8 cellular contexts compared by ENCODE assay signal in the genomic region with DNA sequence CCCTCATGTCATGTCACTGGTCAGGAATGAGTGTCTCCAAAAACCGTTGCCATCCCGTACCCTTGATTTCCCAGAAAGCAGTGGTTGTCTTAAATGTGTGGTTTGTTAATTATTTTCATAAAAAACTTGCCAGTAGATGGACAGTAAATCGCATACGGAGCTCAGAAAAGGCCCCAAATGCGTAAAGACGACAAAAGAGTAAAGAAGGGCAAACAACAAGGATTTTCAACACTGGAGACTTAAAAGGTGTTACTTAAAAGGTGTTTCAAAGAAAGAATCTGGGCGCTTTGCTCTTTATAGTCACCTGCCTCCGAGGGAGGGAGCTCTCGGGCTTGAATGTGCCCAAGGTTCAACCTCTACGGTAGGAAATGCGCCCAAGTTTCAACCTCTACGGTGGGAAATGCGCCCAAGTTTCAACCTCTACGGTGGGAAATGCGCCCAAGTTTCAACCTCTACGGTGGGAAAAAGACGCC. TPM values are rescaled to one million over a fixed set of nuclear protein-coding genes. Genes with fewer than 3 reads are reported as not detected.
DNase-seq lines count a peak whose midpoint lies in the region; ATAC-seq and TF ChIP-seq lines count a peak whose summit lies in the region.

No MANE protein-coding gene starts in this region.

- peak overlapping the region; percentile 33 for H2AFZ ChIP-seq in ACC112 (ENCODE audit: low read length, unreplicated experiment)

- H3K27ac ChIP-seq in ACC112 (ENCODE audit: low read depth, low read length) (peak overlapping the region; percentile 78), angular gyrus (ENCODE audit: low read depth, low read length) (peak overlapping the region; percentile 55), iPS DF 6.9 (ENCODE audit: low read length) (no peak overlapping the region)

- DNase-seq in GM13977 (ENCODE audit: low spot score) (peak; percentile 62), NCI-H2081 treated with DMSO at 0.1 percent for 48 hours (lab: John Stamatoyannopoulos, UW) (peak; percentile 45), iPS DF 6.9 (ENCODE audit: low read depth, low spot score) (peak; percentile 5), sciatic nerve (ENCODE audit: low spot score) (peak; percentile 69)

- H3K9me3 ChIP-seq in iPS DF 6.9 (ENCODE audit: control insufficient read depth, insufficient read depth, low read length), result no peaks in the 10 kb centered on the region

- H3K4me3 ChIP-seq in ACC112 (ENCODE audit: low read depth, low read length) (peak overlapping the region; percentile 80), iPS DF 6.9 (ENCODE audit: low read length) (peak overlapping the region; percentile 55; the same call in 1 of the 2 replicates)

- intact Hi-C loops in sciatic nerve (cut with DNase I), result no loop called here

- no peaks in the 10 kb centered on the region for H3K36me3 ChIP-seq in ACC112 (ENCODE audit: insufficient read depth, low read length)
- H3K36me3 ChIP-seq in iPS DF 6.9 (ENCODE audit: control insufficient read depth, insufficient read depth, low read length), result no peaks in the 10 kb centered on the region

- H3K79me2 ChIP-seq in ACC112 (ENCODE audit: control insufficient read depth, insufficient read depth, low read length, unreplicated experiment), result no peaks in the 10 kb centered on the region

- in situ Hi-C loops in GM13977 (cut with MboI; ENCODE audit: low pct_unique_long_range_greater_than_20kb, low sequenced_read_pairs, unreplicated experiment), result loop anchor here (25.0 kb wide), 1 partner anchor 583 kb away; no protein-coding TSS in a partner anchor

- peak; percentile 50 for TF ChIP-seq CTCF in GM13977 (IDR thresholded peaks at IDR 0.05; ENCODE audit: extremely low read depth, insufficient read depth, missing control alignments)

- H3K27me3 ChIP-seq in ACC112 (ENCODE audit: insufficient read depth, low read length), result no peaks in the 10 kb centered on the region
- H3K27me3 ChIP-seq in iPS DF 6.9 (ENCODE audit: control insufficient read depth, insufficient read depth, low read length), result no peaks in the 10 kb centered on the region

- WGBS in iPS DF 6.9 (ENCODE audit: insufficient coverage, insufficient read length), result no CpG with 5 or more reads among the region's 17 CpGs

- peaks cover 17% of the 10 kb centered on the region for H3K4me1 ChIP-seq in ACC112 (ENCODE audit: control insufficient read depth, insufficient read depth, low read length, unreplicated experiment)
- H3K4me1 ChIP-seq in iPS DF 6.9 (ENCODE audit: control insufficient read depth, insufficient read depth, low read length), result no peaks in the 10 kb centered on the region

- ATAC-seq in HG02870 (IDR thresholded peaks at IDR 0.05; ENCODE audit: unreplicated experiment) (peak; percentile 10), sciatic nerve (peak; percentile 31), HG02970 (IDR thresholded peaks at IDR 0.05; ENCODE audit: low FRiP score, unreplicated experiment) (no peak)

RNA-seq across cellular contexts. Expression of a gene that starts 0.7 kb away (rescaled TPM):
- 10.7 TPM for total RNA-seq in sciatic nerve

RNA-seq across cellular contexts. Expression of a gene that starts 59.5 kb away (rescaled TPM):
- total RNA-seq in sciatic nerve, result 425 TPM

Comparison
In these comparisons a context has a peak if more than half of its experiments do, and no peak if none do; other contexts are left out.
1. DNase-seq: peak in every context shown above with its lines; median percentile 69 in sciatic nerve; 62 in GM13977; 45 in NCI-H2081 treated with DMSO at 0.1 percent for 48 hours; 5 in iPS DF 6.9.